8 cellular contexts compared by ENCODE assay signal in genomic region chr15:57706405-57707209, GRCh38. TPM values are rescaled to one million over a fixed set of nuclear protein-coding genes. Genes with fewer than 3 reads are reported as not detected.
DNase-seq lines count a peak whose midpoint lies in the region; ATAC-seq, FAIRE-seq and TF ChIP-seq lines count a peak whose summit lies in the region.

Gene POLR2M (plus strand): TSS chr15:57706714. CDS start chr15:57706843, 129 bp downstream.

- CTCF ChIA-PET in OCI-LY7 (lab: Charles Lee; ENCODE audit: unreplicated experiment), result no interaction called here

- peaks cover 15% of the 10 kb centered on the region; the same call in 1 of the 2 replicates for H4K20me1 ChIP-seq in OCI-LY7 (ENCODE audit: insufficient read depth, low read length)

- H3K4me2 ChIP-seq in OCI-LY7 (ENCODE audit: low read length), result peak within 1 kb of the TSS; percentile 96

- peak within 1 kb of the TSS; percentile 55 for H3K27ac ChIP-seq in OCI-LY7 (ENCODE audit: low read depth, low read length, poor library complexity, severe bottlenecking)

- DNase-seq in D721Med (ENCODE audit: insufficient read length, low spot score) (peak; percentile 28), HuH-7.5 (ENCODE audit: low spot score) (peak; percentile 37), OCI-LY7 (ENCODE audit: low spot score) (peak; percentile 95), activated T-cell treated with anti-CD3 and anti-CD28 coated beads for 1 hour (ENCODE audit: low read depth) (peak; percentile 72), epidermal melanocyte (ENCODE audit: insufficient read length, low spot score) (peak; percentile 67), middle frontal gyrus (ENCODE audit: extremely low spot score, low spot score) (peak; percentile 94)
- peak; percentile 70 to 85 for DNase-seq in stimulated activated CD8-positive, alpha-beta memory T cell treated with anti-CD3 and anti-CD28 coated beads, Interleukin-2, amount 100 ng/mL, for 48 hours (ENCODE audit: low read depth in 2 of 2)

- FAIRE-seq in D721Med (lab: Jason Lieb, UNC), result no peak

- H3K4me1 ChIP-seq in OCI-LY7 (ENCODE audit: insufficient read depth, low read length, poor library complexity, severe bottlenecking), result peaks cover 21% of the 10 kb centered on the region

- peaks cover 6% of the 10 kb centered on the region; the same call in 1 of the 2 replicates for H3K9me3 ChIP-seq in OCI-LY7 (ENCODE audit: low read length)

- peak within 1 kb of the TSS; percentile 81 for H3K4me3 ChIP-seq in OCI-LY7 (ENCODE audit: low read depth, low read length, poor library complexity, severe bottlenecking)

- ATAC-seq in GM21526 (IDR thresholded peaks at IDR 0.05; ENCODE audit: low FRiP score, unreplicated experiment), result peak; percentile 91

- POLR2A ChIA-PET in OCI-LY7 (lab: Charles Lee), result interaction anchor here (0.7 to 1.1 kb wide), 4 partner anchors 15 to 1462 kb away, joined by 3 to 5 read pairs (median 3); no protein-coding TSS in a partner anchor

- no TSS peak for BruUV-seq in OCI-LY7 (replicated peaks; lab: Mats Ljungman, UMichigan)

- intact Hi-C loops in OCI-LY7 (cut with micrococcal nuclease; ENCODE audit: unreplicated experiment), result no loop called here

- peaks cover 29% of the 10 kb centered on the region for H3K36me3 ChIP-seq in OCI-LY7 (ENCODE audit: insufficient read depth, low read length)

- peak within 1 kb of the TSS; percentile 95 for H2AFZ ChIP-seq in OCI-LY7 (ENCODE audit: low read length)

- TF ChIP-seq CTCF in D721Med (IDR thresholded peaks at IDR 0.05; ENCODE audit: insufficient read depth, missing control alignments) (no peak), OCI-LY7 (conservative IDR thresholded peaks at IDR 0.05; ENCODE audit: low read length) (no peak)

- peaks cover 44% of the 10 kb centered on the region for H3K79me2 ChIP-seq in OCI-LY7 (ENCODE audit: insufficient read depth, low read depth, low read length)

- no peaks in the 10 kb centered on the region for H3K9me2 ChIP-seq in OCI-LY7 (ENCODE audit: insufficient read depth, low read length)

RNA-seq across cellular contexts. Expression of gene POLR2M, which starts in this region (rescaled TPM):
- total RNA-seq in OCI-LY7 (2014; rRNA removed; shearing (Covaris generic)), result 154 and 264 TPM in 2 replicates
- total RNA-seq in OCI-LY7 (2022), result 71.8 and 77.6 TPM in 2 replicates

Comparison
In these comparisons a context has a peak if more than half of its experiments do, and no peak if none do; other contexts are left out.
1. Peak in every context shown above with its lines: DNase-seq, ATAC-seq, H3K4me3 ChIP-seq and H3K27ac ChIP-seq.
2. DNase-seq: peak in every context shown above with its lines; median percentile 95 in OCI-LY7; 94 in middle frontal gyrus; 78 in stimulated activated CD8-positive, alpha-beta memory T cell treated with anti-CD3 and anti-CD28 coated beads, Interleukin-2, amount 100 ng/mL, for 48 hours; 72 in activated T-cell treated with anti-CD3 and anti-CD28 coated beads for 1 hour; 67 in epidermal melanocyte; 37 in HuH-7.5; 28 in D721Med.